1 cellular context compared by ENCODE assay signal in the genomic region with DNA sequence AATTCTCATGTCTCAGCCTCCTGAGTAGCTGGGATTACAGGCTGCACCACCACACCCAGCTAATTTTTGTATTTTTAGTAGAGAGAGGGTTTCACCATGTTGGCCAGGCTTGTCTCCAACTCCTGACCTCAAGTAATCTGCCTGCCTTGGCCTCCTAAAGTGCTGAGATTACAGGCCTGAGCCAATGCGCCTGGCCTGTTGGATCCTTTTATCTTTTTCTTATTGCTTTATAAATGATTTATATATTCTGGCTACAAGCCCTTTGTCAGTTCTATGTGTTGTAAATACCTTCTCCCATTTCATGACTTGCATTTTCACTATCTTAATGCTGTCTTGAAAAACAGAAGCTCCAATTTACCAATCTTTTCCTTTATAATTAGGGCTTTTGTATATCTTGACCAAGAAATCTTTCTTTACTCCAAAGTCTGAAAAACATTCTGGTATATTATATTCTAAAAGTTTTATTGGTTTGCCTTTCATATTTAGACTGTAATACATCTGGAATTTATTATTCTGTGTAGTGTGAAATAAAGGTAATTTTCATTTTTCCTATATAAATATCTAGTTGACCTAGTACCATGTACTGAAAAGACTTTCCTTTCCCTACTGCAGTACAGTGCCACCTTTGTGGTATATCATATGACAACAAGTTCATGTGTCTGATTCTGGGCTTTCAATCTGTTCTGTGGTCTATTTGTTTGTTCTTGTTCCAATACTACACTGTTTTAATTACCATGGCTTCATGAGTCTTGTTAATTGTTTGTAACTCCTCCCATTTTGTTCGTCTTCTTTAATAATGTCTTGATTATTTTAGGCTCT.
TF ChIP-seq lines count a peak whose summit lies in the region.

No MANE protein-coding gene starts in this region.

TF ChIP-seq in SK-N-SH, 30 proteins besides CTCF, POLR2A, EP300 and RAD21 (continued from another document):
- TF ChIP-seq, protein P1, sequence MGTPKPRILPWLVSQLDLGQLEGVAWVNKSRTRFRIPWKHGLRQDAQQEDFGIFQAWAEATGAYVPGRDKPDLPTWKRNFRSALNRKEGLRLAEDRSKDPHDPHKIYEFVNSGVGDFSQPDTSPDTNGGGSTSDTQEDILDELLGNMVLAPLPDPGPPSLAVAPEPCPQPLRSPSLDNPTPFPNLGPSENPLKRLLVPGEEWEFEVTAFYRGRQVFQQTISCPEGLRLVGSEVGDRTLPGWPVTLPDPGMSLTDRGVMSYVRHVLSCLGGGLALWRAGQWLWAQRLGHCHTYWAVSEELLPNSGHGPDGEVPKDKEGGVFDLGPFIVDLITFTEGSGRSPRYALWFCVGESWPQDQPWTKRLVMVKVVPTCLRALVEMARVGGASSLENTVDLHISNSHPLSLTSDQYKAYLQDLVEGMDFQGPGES (IDR thresholded peaks at IDR 0.05; ENCODE audit: low read depth, low read length) = no peak
- TF ChIP-seq RFX5 (IDR thresholded peaks at IDR 0.05; ENCODE audit: low read length) (no peak), SIN3A (IDR thresholded peaks at IDR 0.05; ENCODE audit: borderline replicate concordance, low read depth, low read length) (no peak), MAX (IDR thresholded peaks at IDR 0.05; ENCODE audit: low read depth) (no peak), GATA2 (CRISPR knock-in tag; IDR thresholded peaks at IDR 0.05) (no peak), FOSL2 (IDR thresholded peaks at IDR 0.05; ENCODE audit: borderline replicate concordance, low read depth) (no peak), FOXM1 (IDR thresholded peaks at IDR 0.05; ENCODE audit: low read depth) (no peak), GABPA (IDR thresholded peaks at IDR 0.05; ENCODE audit: low read depth) (no peak), TEAD4 (IDR thresholded peaks at IDR 0.05; ENCODE audit: borderline replicate concordance, insufficient read depth) (no peak), MEF2A (IDR thresholded peaks at IDR 0.05; ENCODE audit: borderline replicate concordance, low read depth) (no peak), RXRA (IDR thresholded peaks at IDR 0.05; ENCODE audit: borderline replicate concordance, low read depth) (no peak)
